In genomic region chr9:36154213-36154952, GRCh38 we compare ENCODE assay signal across 8 cellular contexts. TPM values are rescaled to one million over a fixed set of nuclear protein-coding genes. Genes with fewer than 3 reads are reported as not detected.
DNase-seq lines count a peak whose midpoint lies in the region; ATAC-seq and TF ChIP-seq lines count a peak whose summit lies in the region.

No MANE protein-coding gene starts in this region.

- H3K9me3 Mint-ChIP-seq in activated naive CD4-positive, alpha-beta T cell treated with anti-CD3 and anti-CD28 coated beads, Interleukin-2, amount 50 U/mL, for 24 hours = no peaks in the 10 kb centered on the region
- no peaks in the 10 kb centered on the region for H3K9me3 Mint-ChIP-seq in activated naive CD4-positive, alpha-beta T cell treated with anti-CD3 and anti-CD28 coated beads for 36 hours
- H3K9me3 Mint-ChIP-seq in activated naive CD8-positive, alpha-beta T cell (ENCODE audit: low read depth) = no peaks in the 10 kb centered on the region

- H3K4me1 Mint-ChIP-seq in activated naive CD4-positive, alpha-beta T cell treated with anti-CD3 and anti-CD28 coated beads, Interleukin-2, amount 50 U/mL, for 24 hours = peaks cover 51% of the 10 kb centered on the region
- H3K4me1 Mint-ChIP-seq in activated naive CD4-positive, alpha-beta T cell treated with anti-CD3 and anti-CD28 coated beads for 36 hours (ENCODE audit: low read depth) = peaks cover 48% of the 10 kb centered on the region
- H3K4me1 Mint-ChIP-seq in activated naive CD8-positive, alpha-beta T cell (ENCODE audit: low read depth) = peaks cover 50% of the 10 kb centered on the region

- peaks cover 6% of the 10 kb centered on the region for H3K4me1 ChIP-seq in right cardiac atrium (ENCODE audit: control insufficient read depth, insufficient read depth, low read length)
- H3K4me1 ChIP-seq in gastrocnemius medialis = peaks cover 0 to 5% of the 10 kb centered on the region in 2 donors

- H3K27ac ChIP-seq in right cardiac atrium (ENCODE audit: low read length) (peak overlapping the region; percentile 71), gastrocnemius medialis (peak overlapping the region; percentile 49 to 64 (median 58))

- ATAC-seq in right cardiac atrium (peak; percentile 19 to 65), gastrocnemius medialis (peak; percentile 39 to 40), GM19035 (IDR thresholded peaks at IDR 0.05; ENCODE audit: unreplicated experiment) (no peak)

- peak overlapping the region; percentile 9 for H3K4me3 Mint-ChIP-seq in activated naive CD4-positive, alpha-beta T cell treated with anti-CD3 and anti-CD28 coated beads, Interleukin-2, amount 50 U/mL, for 24 hours
- no peak overlapping the region for H3K4me3 Mint-ChIP-seq in activated naive CD4-positive, alpha-beta T cell treated with anti-CD3 and anti-CD28 coated beads for 36 hours
- peak overlapping the region; percentile 2 for H3K4me3 Mint-ChIP-seq in activated naive CD8-positive, alpha-beta T cell

- in situ Hi-C loops in gastrocnemius medialis (cut with MboI; ENCODE audit: low sequenced_read_pairs in 4 of 4) = no loop called here

- no peaks in the 10 kb centered on the region for H3K9me3 ChIP-seq in right cardiac atrium (ENCODE audit: control insufficient read depth, low read length)
- no peaks in the 10 kb centered on the region for H3K9me3 ChIP-seq in gastrocnemius medialis

- H3K27ac Mint-ChIP-seq in activated naive CD4-positive, alpha-beta T cell treated with anti-CD3 and anti-CD28 coated beads, Interleukin-2, amount 50 U/mL, for 24 hours = peak overlapping the region; percentile 31
- H3K27ac Mint-ChIP-seq in activated naive CD4-positive, alpha-beta T cell treated with anti-CD3 and anti-CD28 coated beads for 36 hours = no peak overlapping the region
- peak overlapping the region; percentile 43 for H3K27ac Mint-ChIP-seq in activated naive CD8-positive, alpha-beta T cell

- TF ChIP-seq POLR2A in gastrocnemius medialis (IDR thresholded peaks at IDR 0.05) = no peak

- H3K36me3 Mint-ChIP-seq in activated naive CD4-positive, alpha-beta T cell treated with anti-CD3 and anti-CD28 coated beads, Interleukin-2, amount 50 U/mL, for 24 hours = peaks cover 5% of the 10 kb centered on the region
- H3K36me3 Mint-ChIP-seq in activated naive CD4-positive, alpha-beta T cell treated with anti-CD3 and anti-CD28 coated beads for 36 hours (ENCODE audit: low read depth) = peaks cover 4% of the 10 kb centered on the region
- H3K36me3 Mint-ChIP-seq in activated naive CD8-positive, alpha-beta T cell = peaks cover 12% of the 10 kb centered on the region

- TF ChIP-seq CTCF in gastrocnemius medialis (IDR thresholded peaks at IDR 0.05 in 4 of 5, conservative IDR thresholded peaks at IDR 0.05 in 1 of 5) = no peak

- no peak for DNase-seq in activated naive CD4-positive, alpha-beta T cell treated with anti-CD3 and anti-CD28 coated beads for 36 hours
- DNase-seq in right cardiac atrium = peak; percentile 48 to 60 (median 48)
- no peak for DNase-seq in gastrocnemius medialis
- no peak for DNase-seq in NCI-H345 (lab: John Stamatoyannopoulos, UW)
- DNase-seq in activated CD4-positive, alpha-beta T cell treated with anti-CD3 and anti-CD28 coated beads, Interleukin-2, amount 50 U/mL, for 1 hour = no peak

- 14% methylated on average over 13 of the region's 13 CpGs for WGBS in right cardiac atrium

- no peaks in the 10 kb centered on the region for H3K27me3 ChIP-seq in right cardiac atrium (ENCODE audit: control insufficient read depth, insufficient read depth)
- no peaks in the 10 kb centered on the region for H3K27me3 ChIP-seq in gastrocnemius medialis

- CTCF ChIA-PET in activated naive CD4-positive, alpha-beta T cell treated with anti-CD3 and anti-CD28 coated beads for 36 hours (lab: Charles Lee) = interaction anchor here (0.9 to 2.0 kb wide), 2 partner anchors 12 to 51 kb away, joined by 3 to 8 read pairs; no protein-coding TSS in a partner anchor

- H3K27me3 Mint-ChIP-seq in activated naive CD4-positive, alpha-beta T cell treated with anti-CD3 and anti-CD28 coated beads, Interleukin-2, amount 50 U/mL, for 24 hours = no peaks in the 10 kb centered on the region
- no peaks in the 10 kb centered on the region for H3K27me3 Mint-ChIP-seq in activated naive CD4-positive, alpha-beta T cell treated with anti-CD3 and anti-CD28 coated beads for 36 hours (ENCODE audit: low read depth)
- H3K27me3 Mint-ChIP-seq in activated naive CD8-positive, alpha-beta T cell = no peaks in the 10 kb centered on the region

- intact Hi-C loops in activated naive CD4-positive, alpha-beta T cell treated with anti-CD3 and anti-CD28 coated beads for 36 hours (cut with micrococcal nuclease) = no loop called here
- intact Hi-C loops in right cardiac atrium (cut with DNase I) = no loop called here
- intact Hi-C loops in gastrocnemius medialis (cut with DNase I; ENCODE audit: low total_unique reads) = no loop called here

- H3K36me3 ChIP-seq in gastrocnemius medialis = no peaks in the 10 kb centered on the region

- H3K4me3 ChIP-seq in right cardiac atrium (ENCODE audit: low read length) (no peak overlapping the region), gastrocnemius medialis (no peak overlapping the region)

RNA-seq across cellular contexts. Expression of gene CCIN, which starts 14.8 kb away (rescaled TPM):
- not detected for total RNA-seq in activated naive CD4-positive, alpha-beta T cell treated with anti-CD3 and anti-CD28 coated beads for 36 hours
- total RNA-seq in right cardiac atrium (under 1 TPM in 3 of 4 donors, not detected in 1; 0.12 to 0.28 (median 0.17) TPM), gastrocnemius medialis (not detected)
- polyA plus RNA-seq in right cardiac atrium = 0.07 TPM

RNA-seq across cellular contexts. Expression of gene GLIPR2, which starts 17.9 kb away (rescaled TPM):
- 1 to 10 TPM; 8.0 to 9.7 TPM for total RNA-seq in activated naive CD4-positive, alpha-beta T cell treated with anti-CD3 and anti-CD28 coated beads for 36 hours
- total RNA-seq in right cardiac atrium (10 to 100 TPM in 3 of 4 donors, 1 to 10 TPM in 1; 9.0 to 23.2 (median 14.7) TPM), gastrocnemius medialis (1 to 10 TPM; 3.3 to 5.3 (median 3.9) TPM)
- polyA plus RNA-seq in right cardiac atrium = 8.8 TPM

RNA-seq across cellular contexts. Expression of gene CLTA, which starts 36.3 kb away (rescaled TPM):
- total RNA-seq in activated naive CD4-positive, alpha-beta T cell treated with anti-CD3 and anti-CD28 coated beads for 36 hours = 100 to 1,000 TPM in 1 of 2 experiments, 10 to 100 TPM in 1; 96.4 to 101 TPM
- 10 to 100 TPM; 69.0 to 76.7 (median 75.1) TPM for total RNA-seq in right cardiac atrium
- polyA plus RNA-seq in right cardiac atrium = 69.5 TPM
- total RNA-seq in gastrocnemius medialis = 10 to 100 TPM; 48.4 to 86.7 (median 69.0) TPM

Comparison
In these comparisons a context has a peak if more than half of its experiments do, and no peak if none do; other contexts are left out.
1. DNase-seq: peak in right cardiac atrium (3 of 3); none in activated naive CD4-positive, alpha-beta T cell treated with anti-CD3 and anti-CD28 coated beads for 36 hours (single experiment), gastrocnemius medialis (0 of 2), NCI-H345 (single experiment) and activated CD4-positive, alpha-beta T cell treated with anti-CD3 and anti-CD28 coated beads, Interleukin-2, amount 50 U/mL, for 1 hour (single experiment).